Comparison of ENCODE assay signal across 8 cellular contexts in genomic region chr19:18112989-18113478, GRCh38. TPM values are rescaled to one million over a fixed set of nuclear protein-coding genes. Genes with fewer than 3 reads are reported as not detected.
DNase-seq lines count a peak whose midpoint lies in the region; ATAC-seq, FAIRE-seq and TF ChIP-seq lines count a peak whose summit lies in the region.

No MANE protein-coding gene starts in this region.

- peak overlapping the region; percentile 74 for H3K27ac Mint-ChIP-seq in chondrocyte (ENCODE audit: unreplicated experiment)

- intact Hi-C loops in left lung (cut with DNase I) = loop anchor here in 1 of 2 donors (5.0 kb wide), 1 partner anchor 54 kb away; no protein-coding TSS in a partner anchor

- no peak for TF ChIP-seq POLR2A in H54 (IDR thresholded peaks at IDR 0.05; ENCODE audit: low read depth, low read length)

- H3K9me3 ChIP-seq in left lung = no peaks in the 10 kb centered on the region

- peaks cover 0 to 19% of the 10 kb centered on the region in 2 donors for H3K27me3 ChIP-seq in left lung

- peaks cover 0 to 24% of the 10 kb centered on the region in 2 donors for H3K36me3 ChIP-seq in left lung

- H3K36me3 Mint-ChIP-seq in chondrocyte (ENCODE audit: low read depth) = no peaks in the 10 kb centered on the region

- peaks cover 9 to 70% of the 10 kb centered on the region in 2 donors for H3K4me1 ChIP-seq in left lung

- TF ChIP-seq CTCF in AG10803 (conservative IDR thresholded peaks at IDR 0.05; ENCODE audit: low read length) = peak; percentile 88
- peak; percentile 92 for TF ChIP-seq CTCF in chondrocyte (IDR thresholded peaks at IDR 0.05)
- peak; percentile 74 to 90 for TF ChIP-seq CTCF in left lung (IDR thresholded peaks at IDR 0.05)

- H3K27me3 Mint-ChIP-seq in chondrocyte (ENCODE audit: low read depth) = no peaks in the 10 kb centered on the region

- peak; percentile 72 for DNase-seq in AG10803 (ENCODE audit: low read depth)
- peak; percentile 84 for DNase-seq in H54 (ENCODE audit: insufficient read length, low spot score)
- DNase-seq in NCI-H524 treated with DMSO at 0.1 percent for 48 hours (lab: John Stamatoyannopoulos, UW) = peak; percentile 17
- peak; percentile 85 for DNase-seq in activated CD4-positive, alpha-beta T cell treated with anti-CD3 and anti-CD28 coated beads for 48 hours
- DNase-seq in chondrocyte (ENCODE audit: low spot score) = no peak
- peak; percentile 87 to 95 for DNase-seq in left lung
- peak; percentile 41 to 75 (median 66) for DNase-seq in stimulated activated CD4-positive, alpha-beta T cell treated with anti-CD3 and anti-CD28 coated beads, TNF-alpha, amount 100 ng/mL, for 1 hour (ENCODE audit: low read depth in 3 of 3, low spot score in 1 of 3)

- ATAC-seq in left lung (peak; percentile 61), GM19463 (IDR thresholded peaks at IDR 0.05; ENCODE audit: unreplicated experiment) (no peak)

- H3K4me3 Mint-ChIP-seq in chondrocyte (ENCODE audit: unreplicated experiment) = no peak overlapping the region

- H3K4me1 Mint-ChIP-seq in chondrocyte (ENCODE audit: low read depth) = peaks cover 17% of the 10 kb centered on the region

- FAIRE-seq in H54 (lab: Jason Lieb, UNC) = no peak

- H3K9me3 Mint-ChIP-seq in chondrocyte (ENCODE audit: low read depth) = no peaks in the 10 kb centered on the region

- H3K4me3 ChIP-seq in AG10803 (ENCODE audit: low read length) (no peak overlapping the region), left lung (no peak overlapping the region)

- H3K27ac ChIP-seq in left lung = peak overlapping the region in 1 of 2 donors; percentile 23

RNA-seq across cellular contexts. Expression of gene MAST3, which starts 15.5 kb away (rescaled TPM):
- total RNA-seq in chondrocyte = 9.7 to 10.1 TPM (median 10.0 TPM) in 3 replicates
- 10 to 100 TPM; 17.0 to 30.3 TPM for total RNA-seq in left lung

RNA-seq across cellular contexts. Expression of gene IL12RB1, which starts 26.3 kb away (rescaled TPM):
- total RNA-seq in chondrocyte (not detected in 3 replicates), left lung (1 to 10 TPM; 3.1 to 5.4 TPM)

RNA-seq across cellular contexts. Expression of gene PIK3R2, which starts 39.9 kb away (rescaled TPM):
- total RNA-seq in chondrocyte (67.6 to 96.3 TPM (median 73.1 TPM) in 3 replicates), left lung (10 to 100 TPM; 34.1 to 35.3 TPM)
